In genomic region chr16:84144859-84145639, GRCh38 we compare ENCODE assay signal across 1 cellular context.
TF ChIP-seq lines count a peak whose summit lies in the region.

Gene DNAAF1 (plus strand): TSS chr16:84145308. CDS start chr16:84145441, 133 bp downstream.
Gene HSDL1 (minus strand): TSS chr16:84145177. CDS start chr16:84131321, 13,856 bp downstream.

TF ChIP-seq in HepG2, 621 proteins besides CTCF, POLR2A, EP300 and RAD21 (continued from another document and continues in another):
- TF ChIP-seq THAP8 (CRISPR knock-in tag; IDR thresholded peaks at IDR 0.05; ENCODE audit: borderline replicate concordance) (no peak), ZNF18 (CRISPR knock-in tag; IDR thresholded peaks at IDR 0.05; ENCODE audit: insufficient replicate concordance) (peak; percentile 19), PRDM10 (CRISPR knock-in tag; IDR thresholded peaks at IDR 0.05; ENCODE audit: low read depth) (no peak), MAFF (IDR thresholded peaks at IDR 0.05; ENCODE audit: low read depth, low read length) (no peak), ISL2 (CRISPR knock-in tag; IDR thresholded peaks at IDR 0.05) (peak; percentile 56), POGK (CRISPR knock-in tag; conservative IDR thresholded peaks at IDR 0.05) (peak; percentile 84; the same call in 1 of the 2 replicates), ZNF773 (CRISPR knock-in tag; IDR thresholded peaks at IDR 0.05; ENCODE audit: borderline replicate concordance) (no peak), GATAD1 (CRISPR knock-in tag; IDR thresholded peaks at IDR 0.05) (peak; percentile 48; the same call in 1 of the 2 replicates), TCF7L2 (IDR thresholded peaks at IDR 0.05; ENCODE audit: low read depth, low read length) (no peak), CEBPZ (IDR thresholded peaks at IDR 0.05; ENCODE audit: low read length) (no peak), ZKSCAN5 (CRISPR knock-in tag; IDR thresholded peaks at IDR 0.05) (no peak), MIER2 (CRISPR knock-in tag; IDR thresholded peaks at IDR 0.05) (no peak), SSRP1 (CRISPR knock-in tag; IDR thresholded peaks at IDR 0.05) (no peak), KDM5B (CRISPR knock-in tag; IDR thresholded peaks at IDR 0.05; ENCODE audit: borderline replicate concordance) (peak; percentile 27; the same call in 1 of the 2 replicates), TP53 (CRISPR knock-in tag; conservative IDR thresholded peaks at IDR 0.05) (no peak), ZNF382 (CRISPR knock-in tag; IDR thresholded peaks at IDR 0.05; ENCODE audit: borderline replicate concordance) (no peak), PATZ1 (CRISPR knock-in tag; IDR thresholded peaks at IDR 0.05) (peak; percentile 61), RFXAP (CRISPR knock-in tag; IDR thresholded peaks at IDR 0.05; ENCODE audit: borderline replicate concordance) (peak; percentile 84; the same call in 1 of the 2 replicates), KDM5A (IDR thresholded peaks at IDR 0.05; ENCODE audit: borderline replicate concordance, low read length) (peak; percentile 21; the same call in 1 of the 2 replicates), ETS1 (CRISPR knock-in tag; IDR thresholded peaks at IDR 0.05) (peak; percentile 59; the same call in 1 of the 2 replicates), MBD4 (IDR thresholded peaks at IDR 0.05; ENCODE audit: borderline replicate concordance, low read length) (no peak), KDM3A (CRISPR knock-in tag; IDR thresholded peaks at IDR 0.05; ENCODE audit: low read depth) (no peak), ZNF644 (CRISPR knock-in tag; IDR thresholded peaks at IDR 0.05; ENCODE audit: low read depth) (no peak), FOXK1 (CRISPR knock-in tag; IDR thresholded peaks at IDR 0.05; ENCODE audit: borderline replicate concordance, low read depth) (peak; percentile 74; the same call in 1 of the 2 replicates), IKZF5 (CRISPR knock-in tag; IDR thresholded peaks at IDR 0.05) (peak; percentile 61; the same call in 1 of the 2 replicates), HINFP (CRISPR knock-in tag; IDR thresholded peaks at IDR 0.05; ENCODE audit: low read depth) (peak; percentile 49; the same call in 1 of the 2 replicates), MXD3 (CRISPR knock-in tag; IDR thresholded peaks at IDR 0.05) (peak; percentile 66; the same call in 1 of the 2 replicates), HOXA7 (CRISPR knock-in tag; IDR thresholded peaks at IDR 0.05) (no peak), NKX3-1 (CRISPR knock-in tag; IDR thresholded peaks at IDR 0.05) (0 out of 2 replicates have a peak, but pooled peaks have one; percentile 44), PHF8 (CRISPR knock-in tag; IDR thresholded peaks at IDR 0.05) (peak; percentile 82), JUN (CRISPR knock-in tag; IDR thresholded peaks at IDR 0.05) (no peak), SIN3A (IDR thresholded peaks at IDR 0.05; ENCODE audit: borderline replicate concordance, low read depth, low read length) (peak; percentile 99), ZNF704 (CRISPR knock-in tag; IDR thresholded peaks at IDR 0.05; ENCODE audit: borderline replicate concordance) (no peak; the same call in 1 of the 2 replicates), HOXA5 (CRISPR knock-in tag; IDR thresholded peaks at IDR 0.05) (peak; percentile 78), FOXP1 (IDR thresholded peaks at IDR 0.05) (no peak), FOXP1 (CRISPR knock-in tag; IDR thresholded peaks at IDR 0.05) (no peak), ZNF841 (CRISPR knock-in tag; IDR thresholded peaks at IDR 0.05; ENCODE audit: borderline replicate concordance) (no peak), ZNF44 (CRISPR knock-in tag; IDR thresholded peaks at IDR 0.05) (no peak), KMT2B (CRISPR knock-in tag; IDR thresholded peaks at IDR 0.05) (no peak), SKI (IDR thresholded peaks at IDR 0.05; ENCODE audit: partially characterized antibody) (peak; percentile 88), ISX (CRISPR knock-in tag; conservative IDR thresholded peaks at IDR 0.05) (peak; percentile 66; the same call in 1 of the 2 replicates), MEIS2 (CRISPR knock-in tag; IDR thresholded peaks at IDR 0.05) (peak; percentile 56)
